15 cellular contexts compared by ENCODE assay signal in genomic region chr20:62461157-62461556, GRCh38. TPM values are rescaled to one million over a fixed set of nuclear protein-coding genes. Genes with fewer than 3 reads are reported as not detected.
DNase-seq lines count a peak whose midpoint lies in the region; ATAC-seq and TF ChIP-seq lines count a peak whose summit lies in the region.
"Had no signal": no experiment of that assay in that cellular context is flagged by ENCODE, and none has a peak within 500 bp of the region (broad histone marks: within the 10 kb centered on the region; RNA-seq: fewer than 3 reads in every experiment).

No MANE protein-coding gene starts in this region.

- DNase-seq in NCI-H2227 (lab: John Stamatoyannopoulos, UW; ENCODE audit: unreplicated experiment) (peak; percentile 29), NCI-H2227 treated with DMSO at 0.1 percent for 48 hours (lab: John Stamatoyannopoulos, UW) (no peak), heart right ventricle (peak; percentile 47 to 60), osteoblast (ENCODE audit: insufficient read length, low spot score, missing footprints) (peak; percentile 93), NCI-H2029 (lab: John Stamatoyannopoulos, UW) (no peak), NCI-H1930 (lab: John Stamatoyannopoulos, UW) (no peak), HAP-1 (ENCODE audit: low spot score in 2 of 2) (no peak)
- no peak for DNase-seq in NK-92 treated with Interleukin-12 subunit alpha and Interleukin-12 subunit beta, amount 100 ng/mL, for 24 hours (lab: John Stamatoyannopoulos, UW)
- DNase-seq: EL, H9, NCI-H1436, NCI-H2081 treated with DMSO at 0.1 percent for 48 hours, NCI-H226, PC-9 had no signal

- H3K27ac ChIP-seq in heart right ventricle = peak overlapping the region in 4 of 10 donors; percentile 34 to 48 (median 46)
- no peak overlapping the region for H3K27ac ChIP-seq in osteoblast (ENCODE audit: low read depth, low read length)
- H3K27ac ChIP-seq: BLaER1 treated with 17β-estradiol and CSF1 and Interleukin-3, amounts not matched to agents 10 nM and 100 nM; PC-9 had no signal

- ATAC-seq in heart right ventricle = peak; percentile 68 to 93 (median 81)

- intact Hi-C loops in heart right ventricle (cut with DNase I) = no loop called here

- no peak overlapping the region for H2AFZ ChIP-seq in osteoblast (ENCODE audit: low read length)
- H2AFZ ChIP-seq: PC-9 had no signal

- H3K4me2 ChIP-seq in osteoblast (ENCODE audit: insufficient read depth, low read length) = no peak overlapping the region
- H3K4me2 ChIP-seq: BLaER1 treated with 17β-estradiol and CSF1 and Interleukin-3, amounts not matched to agents 10 nM and 100 nM; PC-9 had no signal

- 31 to 38% methylated on average over 10 of the region's 10 CpGs for WGBS in heart right ventricle, 2 donors

- in situ Hi-C loops in HAP-1 (cut with MboI; ENCODE audit: low sequenced_read_pairs) = no loop called here

- H4K20me1 ChIP-seq in osteoblast (ENCODE audit: insufficient read depth, low read length) = no peaks in the 10 kb centered on the region

- H3K27me3 ChIP-seq in heart right ventricle (peaks cover 0 to 25% (median 15%) of the 10 kb centered on the region in 7 donors), osteoblast (ENCODE audit: insufficient read depth, low read length) (peaks cover 3% of the 10 kb centered on the region), HAP-1 (ENCODE audit: low read depth) (peaks cover 9% of the 10 kb centered on the region; the same call in 1 of the 2 replicates)

- TF ChIP-seq CTCF in heart right ventricle (IDR thresholded peaks at IDR 0.05) (no peak), osteoblast (IDR thresholded peaks at IDR 0.05; ENCODE audit: extremely low read depth, low read depth, low read length) (no peak)

- H3K36me3 ChIP-seq in heart right ventricle = no peaks in the 10 kb centered on the region
- H3K36me3 ChIP-seq in osteoblast (ENCODE audit: insufficient read depth, low read length) = no peaks in the 10 kb centered on the region
- H3K36me3 ChIP-seq in HAP-1 (replicated peaks) = no peaks in the 10 kb centered on the region
- H3K36me3 ChIP-seq: BLaER1 treated with 17β-estradiol and CSF1 and Interleukin-3, amounts not matched to agents 10 nM and 100 nM had no signal

- no peaks in the 10 kb centered on the region for H3K79me2 ChIP-seq in osteoblast (ENCODE audit: insufficient read depth, low read length)

- no peak overlapping the region for H3K4me3 ChIP-seq in heart right ventricle
- no peak overlapping the region for H3K4me3 ChIP-seq in osteoblast (ENCODE audit: insufficient read depth, low read length)
- H3K4me3 ChIP-seq in HAP-1 = no peak overlapping the region
- H3K4me3 ChIP-seq: BLaER1 treated with 17β-estradiol and CSF1 and Interleukin-3, amounts not matched to agents 10 nM and 100 nM; PC-9 had no signal

- H3K4me1 ChIP-seq in heart right ventricle = peaks cover 0 to 13% (median 3%) of the 10 kb centered on the region in 9 donors
- H3K4me1 ChIP-seq in osteoblast (ENCODE audit: insufficient read depth, low read length) = no peaks in the 10 kb centered on the region
- H3K4me1 ChIP-seq in HAP-1 = no peaks in the 10 kb centered on the region

- no peaks in the 10 kb centered on the region for H3K9me3 ChIP-seq in heart right ventricle
- no peaks in the 10 kb centered on the region for H3K9me3 ChIP-seq in osteoblast (ENCODE audit: low read depth, low read length)
- H3K9me3 ChIP-seq in HAP-1 = no peaks in the 10 kb centered on the region
- H3K9me3 ChIP-seq: BLaER1 treated with 17β-estradiol and CSF1 and Interleukin-3, amounts not matched to agents 10 nM and 100 nM had no signal

RNA-seq across cellular contexts. Expression of gene GATA5, which starts 14.6 kb away (rescaled TPM):
- total RNA-seq in heart right ventricle = 1 to 10 TPM in 2 of 10 donors, under 1 TPM in 8; 0.11 to 5.1 (median 0.60) TPM
- polyA plus RNA-seq in heart right ventricle = 1 to 10 TPM in 1 of 2 donors, under 1 TPM in 1; 0.30 to 1.2 TPM
- total RNA-seq in osteoblast = not detected in 2 replicates

RNA-seq across cellular contexts. Expression of gene RBBP8NL, which starts 33.8 kb away (rescaled TPM):
- total RNA-seq in heart right ventricle = not detected
- polyA plus RNA-seq in heart right ventricle = not detected
- not detected in 2 replicates for total RNA-seq in osteoblast

RNA-seq across cellular contexts. Expression of gene CABLES2, which starts 54.1 kb away (rescaled TPM):
- total RNA-seq in heart right ventricle = 10 to 100 TPM in 2 of 10 donors, 1 to 10 TPM in 8; 5.6 to 11.9 (median 8.0) TPM
- polyA plus RNA-seq in heart right ventricle = 1 to 10 TPM; 2.9 to 6.9 TPM
- total RNA-seq in osteoblast = 1.8 TPM in 2 replicates

Comparison
In these comparisons a context has a peak if more than half of its experiments do, and no peak if none do; other contexts are left out.
1. DNase-seq: peak in NCI-H2227 (single experiment), heart right ventricle (2 of 2) and osteoblast (single experiment); none in NCI-H2227 treated with DMSO at 0.1 percent for 48 hours (single experiment), NCI-H2029 (single experiment), NCI-H1930 (0 of 2), NK-92 treated with Interleukin-12 subunit alpha and Interleukin-12 subunit beta, amount 100 ng/mL, for 24 hours (single experiment) and HAP-1 (0 of 2).